8 cellular contexts compared by ENCODE assay signal in genomic region chr17:45248132-45248936, GRCh38. TPM values are rescaled to one million over a fixed set of nuclear protein-coding genes. Genes with fewer than 3 reads are reported as not detected.
A peak's percentile ranks its signal among the peaks of the same experiment; 100 is the strongest.
DNase-seq lines count a peak whose midpoint lies in the region; ATAC-seq and TF ChIP-seq lines count a peak whose summit lies in the region.

No MANE protein-coding gene starts in this region.

- peak overlapping the region; percentile 65 for H3K4me3 ChIP-seq in psoas muscle

- H3K27ac Mint-ChIP-seq in activated T-cell treated with anti-CD3 and anti-CD28 coated beads, Interleukin-2, amount 50 U/mL, for 72 hours: peak overlapping the region; percentile 88

- no peak for TF ChIP-seq CTCF in foreskin keratinocyte (conservative IDR thresholded peaks at IDR 0.05)
- TF ChIP-seq CTCF in psoas muscle (IDR thresholded peaks at IDR 0.05): no peak

- H3K36me3 Mint-ChIP-seq in activated T-cell treated with anti-CD3 and anti-CD28 coated beads, Interleukin-2, amount 50 U/mL, for 72 hours (ENCODE audit: insufficient read depth in 2 of 2): peaks cover 2 to 9% of the 10 kb centered on the region in 2 donors

- intact Hi-C loops in psoas muscle (cut with DNase I): no loop called here

- DNase-seq in NCI-H510A (lab: John Stamatoyannopoulos, UW) (peak; percentile 47), foreskin keratinocyte (peak; percentile 30 to 61), psoas muscle (no peak), epidermal melanocyte (ENCODE audit: insufficient read length, low spot score) (no peak), NCI-H187 (lab: John Stamatoyannopoulos, UW) (no peak)
- DNase-seq in activated T-cell treated with anti-CD3 and anti-CD28 coated beads, Interleukin-2, amount 50 U/mL, for 72 hours: peak; percentile 82 to 85

- peak overlapping the region; percentile 91 to 92 for H3K4me3 Mint-ChIP-seq in activated T-cell treated with anti-CD3 and anti-CD28 coated beads, Interleukin-2, amount 50 U/mL, for 72 hours

- WGBS in psoas muscle, 3 donors: 41 to 50% (median 45%) methylated on average over 33 to 39 of the region's 39 CpGs

- H3K36me3 ChIP-seq in psoas muscle (ENCODE audit: insufficient read depth in 1 of 2, low read depth in 1 of 2): peaks cover 0 to 7% of the 10 kb centered on the region in 2 donors

- H3K4me1 ChIP-seq in foreskin keratinocyte: peaks cover 4% of the 10 kb centered on the region
- peaks cover 9% of the 10 kb centered on the region for H3K4me1 ChIP-seq in psoas muscle

- peaks cover 70% of the 10 kb centered on the region for H3K4me1 Mint-ChIP-seq in activated T-cell treated with anti-CD3 and anti-CD28 coated beads, Interleukin-2, amount 50 U/mL, for 72 hours (ENCODE audit: low read depth)

- H3K27ac ChIP-seq in foreskin keratinocyte (peak overlapping the region; percentile 17), psoas muscle (no peak overlapping the region)

- no peaks in the 10 kb centered on the region for H3K9me3 Mint-ChIP-seq in activated T-cell treated with anti-CD3 and anti-CD28 coated beads, Interleukin-2, amount 50 U/mL, for 72 hours

- H3K9me3 ChIP-seq in psoas muscle: no peaks in the 10 kb centered on the region

- no peaks in the 10 kb centered on the region for H3K27me3 Mint-ChIP-seq in activated T-cell treated with anti-CD3 and anti-CD28 coated beads, Interleukin-2, amount 50 U/mL, for 72 hours (ENCODE audit: low read depth)

- no peaks in the 10 kb centered on the region for H3K27me3 ChIP-seq in foreskin keratinocyte
- peaks cover 0 to 9% (median 0%) of the 10 kb centered on the region in 3 donors for H3K27me3 ChIP-seq in psoas muscle (ENCODE audit: insufficient read depth in 3 of 3, low read length in 2 of 3)

- ATAC-seq in GM18858 (IDR thresholded peaks at IDR 0.05; ENCODE audit: unreplicated experiment) (peak; percentile 33), HG02884 (IDR thresholded peaks at IDR 0.05; ENCODE audit: unreplicated experiment) (peak; percentile 61), foreskin keratinocyte (peak; percentile 77), psoas muscle (peak in 2 of 4 donors; percentile 9 to 18)
- peak; percentile 72 for ATAC-seq in activated T-cell treated with anti-CD3 and anti-CD28 coated beads, Interleukin-2, amount 50 U/mL, for 72 hours (replicated peaks in 1 of 2)

RNA-seq across cellular contexts. Expression of gene SPATA32, which starts 13.6 kb away (rescaled TPM):
- 1 to 10 TPM; 1.4 to 1.7 TPM for total RNA-seq in activated T-cell treated with anti-CD3 and anti-CD28 coated beads, Interleukin-2, amount 50 U/mL, for 72 hours
- not detected in 2 replicates for total RNA-seq in foreskin keratinocyte
- polyA plus RNA-seq in foreskin keratinocyte: not detected in 2 replicates
- total RNA-seq in psoas muscle: under 1 TPM in 1 of 4 donors, not detected in 3; 0.11 TPM
- not detected for polyA plus RNA-seq in psoas muscle

RNA-seq across cellular contexts. Expression of gene FMNL1, which starts 26.6 kb away (rescaled TPM):
- total RNA-seq in activated T-cell treated with anti-CD3 and anti-CD28 coated beads, Interleukin-2, amount 50 U/mL, for 72 hours: 100 to 1,000 TPM; 559 to 689 TPM
- total RNA-seq in foreskin keratinocyte (0.48 and 1.6 TPM in 2 replicates), psoas muscle (1 to 10 TPM; 5.4 to 6.5 (median 6.0) TPM)
- polyA plus RNA-seq in foreskin keratinocyte (0.91 and 2.0 TPM in 2 replicates), psoas muscle (1 to 10 TPM; 1.8 to 2.4 (median 2.3) TPM)

Comparison
In these comparisons a context has a peak if more than half of its experiments do, and no peak if none do; other contexts are left out.
1. DNase-seq: peak in NCI-H510A (single experiment), activated T-cell treated with anti-CD3 and anti-CD28 coated beads, Interleukin-2, amount 50 U/mL, for 72 hours (2 of 2) and foreskin keratinocyte (2 of 2); none in psoas muscle (0 of 2), epidermal melanocyte (single experiment) and NCI-H187 (0 of 2).
2. RNA of gene FMNL1, which starts 26.6 kb away (total RNA-seq): 559 to 689 TPM in activated T-cell treated with anti-CD3 and anti-CD28 coated beads, Interleukin-2, amount 50 U/mL, for 72 hours; 5.4 to 6.5 TPM in psoas muscle and 0.48 to 1.6 TPM in foreskin keratinocyte; every median in the first group is over 10 times any median in the second.